Comparison of ENCODE assay signal across 17 cellular contexts in the genomic region with DNA sequence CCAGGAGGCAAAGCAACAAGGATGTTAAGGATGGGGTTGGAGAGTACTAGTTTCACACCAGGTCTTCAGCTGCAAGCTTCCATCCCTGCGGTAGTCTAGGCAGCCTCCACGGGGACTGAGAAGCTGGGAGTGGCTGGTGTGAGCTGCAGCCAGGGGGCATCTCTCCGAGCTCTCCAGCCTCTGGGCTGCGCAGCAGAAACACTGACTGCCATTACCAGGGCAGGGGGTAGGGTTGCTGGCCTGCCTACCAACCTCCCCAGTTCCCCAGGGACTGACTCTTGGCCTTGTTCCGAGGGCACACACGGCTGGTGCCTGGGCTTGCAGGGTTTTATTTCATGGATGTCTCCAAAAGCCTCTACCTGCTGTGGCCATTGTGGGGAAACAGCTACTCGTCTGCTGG. TPM values are rescaled to one million over a fixed set of nuclear protein-coding genes. Genes with fewer than 3 reads are reported as not detected.
A peak's percentile ranks its signal among the peaks of the same experiment; 100 is the strongest.
DNase-seq lines count a peak whose midpoint lies in the region; ATAC-seq, FAIRE-seq and TF ChIP-seq lines count a peak whose summit lies in the region.
"Had no signal": no experiment of that assay in that cellular context is flagged by ENCODE, and none has a peak within 500 bp of the region (broad histone marks: within the 10 kb centered on the region; RNA-seq: fewer than 3 reads in every experiment).

No MANE protein-coding gene starts in this region.

- DNase-seq in H7 (peak; percentile 54), K562 (ENCODE audit: extremely low read depth in 1 of 4, low spot score in 3 of 4) (no peak), left ventricle myocardium inferior (peak; percentile 52), progenitor cell of endocrine pancreas (ENCODE audit: low spot score, unreplicated experiment) (no peak), frontal cortex (ENCODE audit: low spot score in 2 of 2) (no peak)
- no peak for DNase-seq in activated CD8-positive, alpha-beta memory T cell treated with anti-CD3 and anti-CD28 coated beads for 24 hours
- DNase-seq: activated naive CD4-positive, alpha-beta T cell treated with anti-CD3 and anti-CD28 coated beads, Interleukin-2, amount 50 U/mL, for 16 hours; MM.1S; natural killer cell; NK-92 treated with Interleukin-12 subunit alpha and Interleukin-12 subunit beta, amount 100 ng/mL, for 24 hours; retina; SHP77 treated with DMSO at 0.1 percent for 48 hours; stimulated activated CD4-positive, alpha-beta T cell treated with anti-CD3 and anti-CD28 coated beads, Interleukin-4, amount 100 ng/mL, for 24 hours had no signal

- CTCF ChIA-PET in K562 (lab: Yijun Ruan, JAX; ENCODE audit: low intra/inter-chr PET ratio): no interaction called here

- no peak overlapping the region for H3K4me3 Mint-ChIP-seq in progenitor cell of endocrine pancreas (ENCODE audit: low read depth)
- H3K4me3 Mint-ChIP-seq: central memory CD8-positive, alpha-beta T cell; natural killer cell; T-helper 2 cell treated with Interferon-gamma antibody and Interleukin-4, amounts not matched to agents 5 μg/mL and 100 μg/mL, for 36 hours had no signal

- H3K9me3 Mint-ChIP-seq in progenitor cell of endocrine pancreas (ENCODE audit: low read depth): no peaks in the 10 kb centered on the region
- H3K9me3 Mint-ChIP-seq: central memory CD8-positive, alpha-beta T cell; natural killer cell; T-helper 2 cell treated with Interferon-gamma antibody and Interleukin-4, amounts not matched to agents 5 μg/mL and 100 μg/mL, for 36 hours had no signal

- H3K4me1 ChIP-seq in K562 (replicated peaks in 1 of 2; ENCODE audit: control insufficient read depth in 2 of 2, insufficient read depth in 2 of 2, low read length in 2 of 2) (peaks cover 0 to 4% of the 10 kb centered on the region in 2 experiments; a peak in 1 of 5 replicates), left ventricle myocardium inferior (peaks cover 100% of the 10 kb centered on the region)

- ATAC-seq in K562 (peak; percentile 84), HG03521 (IDR thresholded peaks at IDR 0.05; ENCODE audit: unreplicated experiment) (no peak), GM21367 (IDR thresholded peaks at IDR 0.05; ENCODE audit: unreplicated experiment) (no peak)
- ATAC-seq: natural killer cell had no signal

- TF ChIP-seq CTCF in K562 (IDR thresholded peaks at IDR 0.05 in 2 of 3, conservative IDR thresholded peaks at IDR 0.05 in 1 of 3; ENCODE audit: insufficient read depth in 2 of 3, low read depth in 1 of 3, low read length in 3 of 3) (peak; percentile 24 to 35 (median 28); a peak in 3 of 6 replicates), left ventricle myocardium inferior (IDR thresholded peaks at IDR 0.05; ENCODE audit: borderline replicate concordance) (peak; percentile 59), progenitor cell of endocrine pancreas (IDR thresholded peaks at IDR 0.05; ENCODE audit: unreplicated experiment) (no peak)

- no peak for TF ChIP-seq EP300 in K562 (IDR thresholded peaks at IDR 0.05; ENCODE audit: low read length)

- intact Hi-C loops in K562 (cut with micrococcal nuclease): no loop called here
- intact Hi-C loops in left ventricle myocardium inferior (cut with micrococcal nuclease): loop anchor here (10.0 kb wide), 1 partner anchor 160 kb away; no protein-coding TSS in a partner anchor

- 49% methylated on average over 7 of the region's 7 CpGs for WGBS in K562 (ENCODE audit: insufficient coverage, low coverage, missing lambda C conversion rate)

- no peaks in the 10 kb centered on the region for H3K27me3 Mint-ChIP-seq in progenitor cell of endocrine pancreas
- H3K27me3 Mint-ChIP-seq: central memory CD8-positive, alpha-beta T cell had no signal

- H3K36me3 Mint-ChIP-seq in progenitor cell of endocrine pancreas (ENCODE audit: insufficient read depth): peaks cover 42% of the 10 kb centered on the region
- H3K36me3 Mint-ChIP-seq: natural killer cell had no signal

- H3K27ac ChIP-seq in K562 (ENCODE audit: extremely low read depth, low read depth, low read length): no peak overlapping the region
- peak overlapping the region; percentile 100 for H3K27ac ChIP-seq in left ventricle myocardium inferior (replicated peaks)

- H3K9ac ChIP-seq in K562 (ENCODE audit: insufficient read depth in 1 of 2, low read depth in 2 of 2, low read length in 2 of 2): 0 out of 4 replicates have a peak overlapping the region, but pooled peaks of 1 of the 2 experiments have one; percentile 40

- no peak for FAIRE-seq in K562 (lab: Jason Lieb, UNC)
- FAIRE-seq in frontal cortex (lab: Jason Lieb, UNC): no peak

- H3K4me2 ChIP-seq in K562 (ENCODE audit: insufficient read depth, low read length): no peak overlapping the region

- peaks cover 47% of the 10 kb centered on the region for H3K4me1 Mint-ChIP-seq in progenitor cell of endocrine pancreas (ENCODE audit: low read depth)
- H3K4me1 Mint-ChIP-seq: central memory CD8-positive, alpha-beta T cell; natural killer cell had no signal

- H3K27me3 ChIP-seq in H7 (ENCODE audit: control insufficient read depth, insufficient read depth, low read length): peaks cover 6% of the 10 kb centered on the region
- H3K27me3 ChIP-seq in K562 (ENCODE audit: control insufficient read depth in 2 of 2, insufficient read depth in 2 of 2, low read length in 2 of 2): no peaks in the 10 kb centered on the region; a peak in 2 of 5 replicates
- no peaks in the 10 kb centered on the region for H3K27me3 ChIP-seq in left ventricle myocardium inferior (ENCODE audit: low read depth)

- H3K36me3 ChIP-seq in H7 (replicated peaks; ENCODE audit: control insufficient read depth, insufficient read depth, low read length) (no peaks in the 10 kb centered on the region), K562 (ENCODE audit: control insufficient read depth, insufficient read depth, low read length) (no peaks in the 10 kb centered on the region), left ventricle myocardium inferior (peaks cover 59% of the 10 kb centered on the region)

- H2AFZ ChIP-seq in K562 (ENCODE audit: low read depth, low read length): peak overlapping the region; percentile 70

- H3K27ac Mint-ChIP-seq in progenitor cell of endocrine pancreas: peak overlapping the region; percentile 81
- H3K27ac Mint-ChIP-seq: natural killer cell; T-helper 2 cell treated with Interferon-gamma antibody and Interleukin-4, amounts not matched to agents 5 μg/mL and 100 μg/mL, for 36 hours had no signal

- no peak for TF ChIP-seq POLR2A in K562 (conservative IDR thresholded peaks at IDR 0.05)

- no TSS peak for BruUV-seq in K562 (replicated peaks; lab: Mats Ljungman, UMichigan)

- no peaks in the 10 kb centered on the region for H4K20me1 ChIP-seq in K562 (replicated peaks; ENCODE audit: control insufficient read depth, insufficient read depth, low read length)

- POLR2A ChIA-PET in K562 (lab: Yijun Ruan, JAX): interaction anchor here (0.5 to 0.6 kb wide), 2 partner anchors 156 to 988 kb away, joined by 3 read pairs; no protein-coding TSS in a partner anchor

- in situ Hi-C loops in K562 (cut with MboI): no loop called here

- no peaks in the 10 kb centered on the region for H3K9me3 ChIP-seq in K562 (replicated peaks; ENCODE audit: control insufficient read depth, insufficient read depth, low read depth, low read length)
- no peaks in the 10 kb centered on the region for H3K9me3 ChIP-seq in left ventricle myocardium inferior (replicated peaks)

- no peaks in the 10 kb centered on the region for H3K9me1 ChIP-seq in K562 (ENCODE audit: control insufficient read depth, insufficient read depth, low read length)

- peak in 1 of 2 experiments; percentile 35; a peak in 2 of 4 replicates for TF ChIP-seq RAD21 in K562 (CRISPR knock-in tag; conservative IDR thresholded peaks at IDR 0.05 in 1 of 2, IDR thresholded peaks at IDR 0.05 in 1 of 2)

- H3K79me2 ChIP-seq in K562 (ENCODE audit: control insufficient read depth, insufficient read depth, low read length): no peaks in the 10 kb centered on the region

- H3K4me3 ChIP-seq in H7 (ENCODE audit: insufficient read depth, low read depth, low read length) (no peak overlapping the region), K562 (no peak overlapping the region), left ventricle myocardium inferior (peak overlapping the region; percentile 36)

TF ChIP-seq in K562, 482 proteins besides CTCF, POLR2A, EP300 and RAD21:
- TF ChIP-seq IRF2 (CRISPR knock-in tag; IDR thresholded peaks at IDR 0.05): no peak
- TF ChIP-seq ZNF699 (CRISPR knock-in tag; IDR thresholded peaks at IDR 0.05; ENCODE audit: insufficient replicate concordance): no peak
- no peak for TF ChIP-seq KLF1 (tag; IDR thresholded peaks at IDR 0.05)
- TF ChIP-seq CBX5 (IDR thresholded peaks at IDR 0.05; ENCODE audit: borderline replicate concordance, low read depth): no peak
- no peak for TF ChIP-seq RBFOX2 (IDR thresholded peaks at IDR 0.05; ENCODE audit: low read depth, low read length)
- no peak for TF ChIP-seq POLR2AphosphoS2 (IDR thresholded peaks at IDR 0.05; ENCODE audit: low read length)
- TF ChIP-seq RBM14 (IDR thresholded peaks at IDR 0.05; ENCODE audit: borderline replicate concordance, insufficient read depth, low read depth, low read length): no peak
- TF ChIP-seq FOSL1 (tag; conservative IDR thresholded peaks at IDR 0.05): no peak
- no peak for TF ChIP-seq ZNF717 (CRISPR knock-in tag; IDR thresholded peaks at IDR 0.05)
- no peak for TF ChIP-seq KAT7 (CRISPR knock-in tag; IDR thresholded peaks at IDR 0.05; ENCODE audit: borderline replicate concordance)

RNA-seq across cellular contexts. Expression of gene GATA6, which starts 15.9 kb away (rescaled TPM):
- total RNA-seq in H7 (2014; rRNA removed; shearing (Covaris generic)): 8.8 and 37.7 TPM in 2 replicates
- total RNA-seq in K562 (2011; cell fraction: chromatin; rRNA removed; ENCODE audit: low replicate concordance): 0.09 TPM in 1 of 2 replicates, not detected in the other
- 0.13 and 0.17 TPM in 2 replicates for total RNA-seq in K562 (2011; cell fraction: nucleolus; rRNA removed)
- total RNA-seq in K562 (2011; cell fraction: nucleoplasm; rRNA removed): not detected in 2 replicates
- 0.16 and 0.18 TPM in 2 replicates for total RNA-seq in K562 (2014; rRNA removed)
- not detected in 2 replicates for total RNA-seq in K562 (2014; rRNA removed; fragmentation: Illumina TruSeq; extraction: Trizol)
- total RNA-seq in K562 (2015; rRNA removed; fragmentation: Illumina TruSeq; extraction: Trizol): not detected in 2 replicates
- total RNA-seq in K562 (2021): 0.24 and 0.29 TPM in 2 replicates
- 0.12 TPM in 1 of 2 replicates, not detected in the other for polyA plus RNA-seq in K562 (2011; rRNA removed)
- polyA plus RNA-seq in K562 (2011; cell fraction: cytosol; rRNA removed): 0.06 and 0.09 TPM in 2 replicates
- 0.07 and 0.20 TPM in 2 replicates for polyA plus RNA-seq in K562 (2011; cell fraction: nucleus; rRNA removed)
- 0.05 and 0.10 TPM in 2 replicates for polyA plus RNA-seq in K562 (2012)
- 0.06 TPM in 1 of 2 replicates, not detected in the other for polyA plus RNA-seq in K562 (2014; fragmentation: Illumina TruSeq; extraction: Trizol)
- under 1 TPM in 1 of 2 experiments, not detected in 1; 0.01 TPM for polyA plus RNA-seq in K562 (2014; fragmentation: Nextera tagmentation; extraction: Ambion mirVana)
- polyA plus RNA-seq in K562 (2014; rRNA removed): 0.13 TPM in 1 of 2 replicates, not detected in the other
- polyA minus RNA-seq in K562 (2011; rRNA and poly(A)+ RNA removed): 0.15 TPM in 1 of 2 replicates, not detected in the other
- 0.64 TPM in 1 of 2 replicates, not detected in the other for polyA minus RNA-seq in K562 (2011; cell fraction: cytosol; rRNA and poly(A)+ RNA removed)
- polyA minus RNA-seq in K562 (2011; cell fraction: nucleus; rRNA and poly(A)+ RNA removed): 0.13 and 0.22 TPM in 2 replicates
- 60.9 TPM for total RNA-seq in left ventricle myocardium inferior
- 112 and 114 TPM in 2 replicates for total RNA-seq in progenitor cell of endocrine pancreas
- total RNA-seq in frontal cortex: under 0.01 TPM

Comparison
In these comparisons a context has a peak if more than half of its experiments do, and no peak if none do; other contexts are left out.
1. DNase-seq: peak in H7 (single experiment) and left ventricle myocardium inferior (single experiment); none in K562 (0 of 4), progenitor cell of endocrine pancreas (single experiment), activated CD8-positive, alpha-beta memory T cell treated with anti-CD3 and anti-CD28 coated beads for 24 hours (single experiment) and frontal cortex (0 of 2).